ENCODE assay signal across 9 cellular contexts in the genomic region with DNA sequence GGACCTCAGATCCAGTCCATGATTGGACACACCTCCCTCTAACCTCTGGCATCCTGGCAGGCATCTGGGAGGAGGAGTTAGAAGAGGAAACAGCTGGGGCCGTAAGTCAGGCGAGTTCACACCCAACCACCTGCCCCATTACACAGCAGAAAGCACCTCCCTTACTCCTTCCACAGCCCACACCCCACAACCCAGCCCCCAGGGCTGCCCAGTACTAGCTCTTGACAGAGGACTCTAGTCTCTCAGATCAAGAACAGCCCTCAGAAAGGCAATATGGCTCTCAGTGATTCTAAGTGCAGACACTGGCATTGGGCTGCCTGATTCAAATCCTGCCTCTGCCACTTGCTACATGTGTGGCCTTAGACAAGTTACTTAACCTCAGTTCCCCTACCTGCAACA. TPM values are rescaled to one million over a fixed set of nuclear protein-coding genes. Genes with fewer than 3 reads are reported as not detected.
A peak's percentile ranks its signal among the peaks of the same experiment; 100 is the strongest.
DNase-seq lines count a peak whose midpoint lies in the region; ATAC-seq and TF ChIP-seq lines count a peak whose summit lies in the region.
"Had no signal": no experiment of that assay in that cellular context is flagged by ENCODE, and none has a peak within 500 bp of the region (broad histone marks: within the 10 kb centered on the region; RNA-seq: fewer than 3 reads in every experiment).

No MANE protein-coding gene starts in this region.

- H3K36me3 ChIP-seq in BE2C = no peaks in the 10 kb centered on the region
- H3K36me3 ChIP-seq in iPS-20b (ENCODE audit: insufficient read depth, low read depth, low read length) = no peaks in the 10 kb centered on the region

- H3K9me3 ChIP-seq in BE2C (no peaks in the 10 kb centered on the region), iPS-20b (ENCODE audit: insufficient read depth, low read depth, low read length) (no peaks in the 10 kb centered on the region)

- no peak overlapping the region for H3K27ac ChIP-seq in iPS-20b (ENCODE audit: low read length)

- ATAC-seq in GM21367 (IDR thresholded peaks at IDR 0.05; ENCODE audit: unreplicated experiment) = peak; percentile 66
- ATAC-seq in GM19035 (IDR thresholded peaks at IDR 0.05; ENCODE audit: unreplicated experiment) = no peak

- DNase-seq in BE2C = peak; percentile 15
- DNase-seq in NCI-H524 treated with DMSO at 0.1 percent for 48 hours (lab: John Stamatoyannopoulos, UW) = peak; percentile 3
- no peak for DNase-seq in stimulated activated CD4-positive, alpha-beta T cell treated with anti-CD3 and anti-CD28 coated beads, Interleukin-15, amount 100 ng/mL, for 24 hours
- DNase-seq in stimulated activated CD4-positive, alpha-beta T cell treated with anti-CD3 and anti-CD28 coated beads, Interleukin-4, amount 100 ng/mL, for 4 hours = no peak
- DNase-seq in HuH-7 (ENCODE audit: low spot score) = no peak
- DNase-seq: SHP77 treated with DMSO at 0.1 percent for 48 hours had no signal

- no peak for TF ChIP-seq CTCF in BE2C (IDR thresholded peaks at IDR 0.05; ENCODE audit: low read depth, low read length)

- H3K27me3 ChIP-seq in BE2C (no peaks in the 10 kb centered on the region), iPS-20b (ENCODE audit: insufficient read depth, low read length) (no peaks in the 10 kb centered on the region)

- 0 out of 2 replicates have a peak overlapping the region, but pooled peaks have one; percentile 26 for H3K9ac ChIP-seq in iPS-20b (ENCODE audit: low read depth, low read length)

- H3K4me3 ChIP-seq in BE2C (ENCODE audit: low read depth, low read length) (no peak overlapping the region), iPS-20b (ENCODE audit: low read length) (no peak overlapping the region)

- peaks cover 8% of the 10 kb centered on the region for H3K4me1 ChIP-seq in BE2C
- peaks cover 14% of the 10 kb centered on the region for H3K4me1 ChIP-seq in iPS-20b (ENCODE audit: insufficient read depth, low read length)

RNA-seq across cellular contexts. Expression of a gene that starts 34.1 kb away (rescaled TPM):
- 24.7 TPM for polyA plus RNA-seq in BE2C (2012; ENCODE audit: insufficient read depth, insufficient read length, low read depth)

Comparison
In these comparisons a context has a peak if more than half of its experiments do, and no peak if none do; other contexts are left out.
1. DNase-seq: peak in BE2C (single experiment) and NCI-H524 treated with DMSO at 0.1 percent for 48 hours (single experiment); none in stimulated activated CD4-positive, alpha-beta T cell treated with anti-CD3 and anti-CD28 coated beads, Interleukin-15, amount 100 ng/mL, for 24 hours (single experiment), stimulated activated CD4-positive, alpha-beta T cell treated with anti-CD3 and anti-CD28 coated beads, Interleukin-4, amount 100 ng/mL, for 4 hours (0 of 2) and HuH-7 (single experiment).